Comparison of ENCODE assay signal across 1 cellular context in the genomic region with DNA sequence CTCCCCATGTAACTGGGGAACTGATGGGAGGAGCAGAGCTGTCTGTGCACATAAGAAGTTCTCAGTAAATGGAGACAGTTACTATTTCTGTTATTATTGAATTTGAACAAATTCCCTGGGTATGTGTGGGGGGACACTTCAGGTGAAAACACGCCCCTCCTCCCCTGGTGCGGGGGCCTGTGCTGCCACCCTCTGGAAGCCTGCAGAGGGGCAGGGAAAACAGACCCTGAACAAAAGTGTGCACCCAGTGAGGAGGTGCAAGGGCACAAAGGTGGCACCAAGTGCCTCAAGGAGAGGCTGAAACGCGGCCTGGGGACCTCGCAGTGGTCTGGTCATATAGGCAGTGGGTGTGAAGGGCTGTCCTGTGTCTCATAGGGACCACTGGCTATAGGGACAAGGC.
TF ChIP-seq lines count a peak whose summit lies in the region.

No MANE protein-coding gene starts in this region.

TF ChIP-seq in HepG2, 621 proteins besides CTCF, POLR2A, EP300 and RAD21:
- TF ChIP-seq STAG1 (CRISPR knock-in tag; IDR thresholded peaks at IDR 0.05) (peak; percentile 30), MED1 (CRISPR knock-in tag; IDR thresholded peaks at IDR 0.05) (no peak), NR3C1 (CRISPR knock-in tag; IDR thresholded peaks at IDR 0.05) (no peak), ARNT2 (CRISPR knock-in tag; IDR thresholded peaks at IDR 0.05; ENCODE audit: low read depth) (no peak), RBM22 (optimal IDR thresholded peaks at IDR 0.05; ENCODE audit: low read length) (peak; percentile 35)
TF ChIP-seq in HepG2: peak in this region for 2.
